Comparison of ENCODE assay signal across 1 cellular context in the genomic region with DNA sequence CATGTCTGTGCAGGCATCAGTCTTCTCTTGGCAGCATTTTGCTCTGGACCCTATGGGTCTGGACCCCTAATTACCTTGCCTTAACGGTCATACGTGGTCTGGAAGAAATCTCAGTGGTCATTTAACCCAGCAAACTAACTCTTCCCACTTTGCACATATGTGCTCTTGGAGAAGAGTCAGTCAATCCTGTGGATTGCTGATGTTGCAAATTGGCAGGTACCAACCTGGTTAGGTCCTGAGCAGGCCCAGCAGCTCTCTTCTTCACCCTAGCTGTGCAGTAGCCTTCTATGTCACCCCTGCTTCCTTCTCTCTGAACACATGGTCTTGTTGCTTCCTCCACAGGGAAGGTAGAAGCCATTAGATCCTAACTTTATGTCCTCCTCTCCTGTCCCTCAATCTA.
TF ChIP-seq lines count a peak whose summit lies in the region.

No MANE protein-coding gene starts in this region.

TF ChIP-seq in endothelial cell of umbilical vein, 7 proteins besides CTCF, POLR2A, EP300 and RAD21:
- TF ChIP-seq FOS (IDR thresholded peaks at IDR 0.05; ENCODE audit: borderline replicate concordance, insufficient read depth, low read length) (no peak), POLR2AphosphoS5 (IDR thresholded peaks at IDR 0.05; ENCODE audit: insufficient read depth, low read depth, low read length) (no peak), GATA2 (IDR thresholded peaks at IDR 0.05; ENCODE audit: insufficient read depth, insufficient read length, low read depth, low read length) (no peak), JUN (IDR thresholded peaks at IDR 0.05; ENCODE audit: borderline replicate concordance, insufficient read depth, insufficient read length, low read depth) (no peak), EZH2 (IDR thresholded peaks at IDR 0.05; ENCODE audit: borderline replicate concordance, low read depth, low read length, severe bottlenecking) (no peak), MAX (IDR thresholded peaks at IDR 0.05; ENCODE audit: insufficient read depth, insufficient read length) (no peak)
